9 cellular contexts compared by ENCODE assay signal in genomic region chr1:220733090-220733569, GRCh38. TPM values are rescaled to one million over a fixed set of nuclear protein-coding genes. Genes with fewer than 3 reads are reported as not detected.
DNase-seq lines count a peak whose midpoint lies in the region; ATAC-seq, FAIRE-seq and TF ChIP-seq lines count a peak whose summit lies in the region.
"Had no signal": no experiment of that assay in that cellular context is flagged by ENCODE, and none has a peak within 500 bp of the region (broad histone marks: within the 10 kb centered on the region; RNA-seq: fewer than 3 reads in every experiment).

No MANE protein-coding gene starts in this region.

- POLR2A ChIA-PET in CD8-positive, alpha-beta memory T cell (lab: Charles Lee) = interaction anchor here (0.6 kb wide), 1 partner anchor 596 kb away, joined by 9 read pairs; no protein-coding TSS in a partner anchor
- POLR2A ChIA-PET in endothelial cell of umbilical vein (lab: Charles Lee) = interaction anchor here (0.6 to 2.0 kb wide), 3 partner anchors 15 to 1008 kb away, joined by 3 to 9 read pairs (median 3); partner anchors contain the start of gene MTARC2

- peaks cover 10 to 18% (median 11%) of the 10 kb centered on the region in 3 donors for H3K4me1 Mint-ChIP-seq in CD8-positive, alpha-beta memory T cell

- no TSS peak for BruUV-seq in endothelial cell of umbilical vein (replicated peaks; lab: Mats Ljungman, UMichigan)

- H3K27me3 Mint-ChIP-seq in CD8-positive, alpha-beta memory T cell = no peaks in the 10 kb centered on the region

- peak overlapping the region; percentile 91 for H3K4me2 ChIP-seq in endothelial cell of umbilical vein (ENCODE audit: insufficient read depth, low read length)

- H3K36me3 ChIP-seq in CD8-positive, alpha-beta memory T cell (ENCODE audit: insufficient read depth, low read length) = no peaks in the 10 kb centered on the region
- H3K36me3 ChIP-seq in endothelial cell of umbilical vein (ENCODE audit: control insufficient read depth in 2 of 2, extremely low read depth in 1 of 2, insufficient read depth in 2 of 2, low read length in 2 of 2) (no peaks in the 10 kb centered on the region), mucosa of stomach (ENCODE audit: control insufficient read depth, insufficient read depth, low read length) (no peaks in the 10 kb centered on the region)

- H3K9ac ChIP-seq in endothelial cell of umbilical vein (replicated peaks; ENCODE audit: extremely low read depth, insufficient read depth, low read length) (peak overlapping the region; percentile 74), mucosa of stomach (ENCODE audit: low read length) (peak overlapping the region; percentile 40)

- DNase-seq in CD8-positive, alpha-beta memory T cell = peak; percentile 57 to 72 (median 65)
- DNase-seq in NOMO-1 (lab: John Stamatoyannopoulos, UW; ENCODE audit: unreplicated experiment in 2 of 2) (peak; percentile 73 to 80), endothelial cell of umbilical vein (ENCODE audit: low read depth, low spot score) (peak; percentile 92)
- peak; percentile 58 to 59 for DNase-seq in activated CD8-positive, alpha-beta memory T cell treated with anti-CD3 and anti-CD28 coated beads for 4 hours (ENCODE audit: low read depth in 2 of 2)
- peak; percentile 63 for DNase-seq in stimulated activated CD8-positive, alpha-beta memory T cell treated with anti-CD3 and anti-CD28 coated beads, Interleukin-4, amount 100 ng/mL, for 24 hours (ENCODE audit: low read depth)

- H2AFZ ChIP-seq in endothelial cell of umbilical vein (ENCODE audit: low read depth, low read length) = peak overlapping the region; percentile 88

- TF ChIP-seq CTCF in endothelial cell of umbilical vein (IDR thresholded peaks at IDR 0.05; ENCODE audit: extremely low read depth in 1 of 2, insufficient read depth in 1 of 2, low read depth in 1 of 2, low read length in 2 of 2) = peak; percentile 84 to 85

- H3K9me3 Mint-ChIP-seq in CD8-positive, alpha-beta memory T cell = no peaks in the 10 kb centered on the region

- no peaks in the 10 kb centered on the region for H3K27me3 ChIP-seq in CD8-positive, alpha-beta memory T cell (ENCODE audit: insufficient read depth, low read length, poor library complexity, severe bottlenecking)
- H3K27me3 ChIP-seq in endothelial cell of umbilical vein (ENCODE audit: control insufficient read depth in 2 of 2, insufficient read depth in 2 of 2, low read length in 2 of 2) = no peaks in the 10 kb centered on the region
- H3K27me3 ChIP-seq in mucosa of stomach (ENCODE audit: control insufficient read depth, insufficient read depth, low read length) = no peaks in the 10 kb centered on the region

- no peaks in the 10 kb centered on the region for H3K9me1 ChIP-seq in endothelial cell of umbilical vein (replicated peaks; ENCODE audit: control insufficient read depth, extremely low read depth, insufficient read depth, low read length)

- H3K4me1 ChIP-seq in CD8-positive, alpha-beta memory T cell (ENCODE audit: insufficient read depth, low read length) = no peaks in the 10 kb centered on the region
- H3K4me1 ChIP-seq in endothelial cell of umbilical vein (ENCODE audit: control insufficient read depth, extremely low read depth, insufficient read depth, low read length) = peaks cover 32% of the 10 kb centered on the region
- H3K4me1 ChIP-seq in mucosa of stomach (ENCODE audit: control insufficient read depth, insufficient read depth, low read length) = peaks cover 15% of the 10 kb centered on the region

- peak overlapping the region in 6 of 7 donors; percentile 42 to 84 (median 67) for H3K4me3 Mint-ChIP-seq in CD8-positive, alpha-beta memory T cell

- FAIRE-seq in endothelial cell of umbilical vein (lab: Jason Lieb, UNC) = peak; percentile 79
- FAIRE-seq: endometrium had no signal

- ATAC-seq in GM19467 (IDR thresholded peaks at IDR 0.05; ENCODE audit: unreplicated experiment) = peak; percentile 95
- peak; percentile 72 for ATAC-seq in HG03575 (IDR thresholded peaks at IDR 0.05; ENCODE audit: extremely low read depth, insufficient number of reproducible peaks, low FRiP score, unreplicated experiment)

- H3K9me3 ChIP-seq in CD8-positive, alpha-beta memory T cell (ENCODE audit: low read length) = no peaks in the 10 kb centered on the region
- H3K9me3 ChIP-seq in endothelial cell of umbilical vein (replicated peaks; ENCODE audit: control insufficient read depth, insufficient read depth, low read length) (no peaks in the 10 kb centered on the region), mucosa of stomach (ENCODE audit: control insufficient read depth, low read length) (no peaks in the 10 kb centered on the region)

- intact Hi-C loops in endothelial cell of umbilical vein (cut with micrococcal nuclease) = loop anchor here (1.0 to 5.0 kb wide), 10 partner anchors 15 to 1094 kb away; partner anchors contain the start of genes C1orf115, MARK1, MTARC2 and RAB3GAP2

- CTCF ChIA-PET in CD8-positive, alpha-beta memory T cell (lab: Charles Lee) = interaction anchor here (0.6 to 1.3 kb wide), 7 partner anchors 11 to 543 kb away, joined by 3 to 8 read pairs (median 4); no protein-coding TSS in a partner anchor
- CTCF ChIA-PET in endothelial cell of umbilical vein (lab: Charles Lee) = interaction anchor here (0.7 to 4.1 kb wide), 55 partner anchors 9 to 1009 kb away, joined by 3 to 83 read pairs (median 4); partner anchors contain the start of genes C1orf115, DUSP10, HLX and MTARC1

- H3K27ac Mint-ChIP-seq in CD8-positive, alpha-beta memory T cell = peak overlapping the region in 4 of 8 donors; percentile 31 to 85 (median 62)

- no peak overlapping the region for H3K27ac ChIP-seq in CD8-positive, alpha-beta memory T cell (ENCODE audit: low read depth, low read length)
- H3K27ac ChIP-seq in endothelial cell of umbilical vein (ENCODE audit: insufficient read depth, low read depth, low read length) = peak overlapping the region; percentile 96

- dilution Hi-C loops in endothelial cell of umbilical vein (cut with MboI; ENCODE audit: extremely low pct_ligation_motif_present, low sequenced_read_pairs) = no loop called here

- no peak for TF ChIP-seq POLR2A in endothelial cell of umbilical vein (IDR thresholded peaks at IDR 0.05; ENCODE audit: low read depth, low read length)

- H4K20me1 ChIP-seq in endothelial cell of umbilical vein (replicated peaks; ENCODE audit: control insufficient read depth, extremely low read depth, insufficient read depth, low read length) = no peaks in the 10 kb centered on the region

- H3K36me3 Mint-ChIP-seq in CD8-positive, alpha-beta memory T cell = no peaks in the 10 kb centered on the region

- H3K4me3 ChIP-seq in CD8-positive, alpha-beta memory T cell (ENCODE audit: low read length) = no peak overlapping the region
- H3K4me3 ChIP-seq in endothelial cell of umbilical vein (replicated peaks in 1 of 3; ENCODE audit: insufficient read depth in 1 of 3, low read depth in 1 of 3, low read length in 3 of 3) (peak overlapping the region in 1 of 3 experiments; percentile 47), mucosa of stomach (ENCODE audit: low read length) (peak overlapping the region; percentile 62)

- no peaks in the 10 kb centered on the region for H3K79me2 ChIP-seq in endothelial cell of umbilical vein (ENCODE audit: control insufficient read depth, insufficient read depth, low read length)

TF ChIP-seq in endothelial cell of umbilical vein, 7 proteins besides CTCF, POLR2A, EP300 and RAD21 (continues in another document):
- TF ChIP-seq MYC (IDR thresholded peaks at IDR 0.05; ENCODE audit: low read depth, low read length) (no peak), EZH2 (IDR thresholded peaks at IDR 0.05; ENCODE audit: borderline replicate concordance, low read depth, low read length, severe bottlenecking) (no peak), FOS (IDR thresholded peaks at IDR 0.05; ENCODE audit: borderline replicate concordance, insufficient read depth, low read length) (peak; percentile 68), GATA2 (IDR thresholded peaks at IDR 0.05; ENCODE audit: insufficient read depth, insufficient read length, low read depth, low read length) (peak; percentile 40), MAX (IDR thresholded peaks at IDR 0.05; ENCODE audit: insufficient read depth, insufficient read length) (no peak)

RNA-seq across cellular contexts. Expression of gene MTARC2, which starts 15.0 kb away (rescaled TPM):
- total RNA-seq in CD8-positive, alpha-beta memory T cell = not detected
- polyA plus RNA-seq in CD8-positive, alpha-beta memory T cell = not detected
- total RNA-seq in endothelial cell of umbilical vein = 12.0 and 14.1 TPM in 2 replicates
- 9.8 and 10.7 TPM in 2 replicates for polyA plus RNA-seq in endothelial cell of umbilical vein
- 6.0 and 8.0 TPM in 2 replicates for polyA plus RNA-seq in endothelial cell of umbilical vein (2011; cell fraction: cytosol; rRNA removed)
- polyA plus RNA-seq in endothelial cell of umbilical vein (2011; cell fraction: nucleus; rRNA removed) = 32.7 and 34.7 TPM in 2 replicates
- polyA plus RNA-seq in endothelial cell of umbilical vein (2012) = 16.7 and 17.9 TPM in 2 replicates
- 6.1 and 6.2 TPM in 2 replicates for polyA minus RNA-seq in endothelial cell of umbilical vein
- 13.0 TPM for polyA minus RNA-seq in endothelial cell of umbilical vein (2011; cell fraction: cytosol; rRNA and poly(A)+ RNA removed)
- polyA minus RNA-seq in endothelial cell of umbilical vein (2011; cell fraction: nucleus; rRNA and poly(A)+ RNA removed) = 10.7 and 13.3 TPM in 2 replicates

RNA-seq across cellular contexts. Expression of gene C1orf115, which starts 43.0 kb away (rescaled TPM):
- total RNA-seq in CD8-positive, alpha-beta memory T cell = under 1 TPM; 0.16 to 0.18 TPM
- polyA plus RNA-seq in CD8-positive, alpha-beta memory T cell = 1.4 TPM
- 15.8 and 16.4 TPM in 2 replicates for total RNA-seq in endothelial cell of umbilical vein
- polyA plus RNA-seq in endothelial cell of umbilical vein = 10.6 and 11.1 TPM in 2 replicates
- 17.3 and 18.9 TPM in 2 replicates for polyA plus RNA-seq in endothelial cell of umbilical vein (2011; cell fraction: cytosol; rRNA removed)
- 8.7 and 8.9 TPM in 2 replicates for polyA plus RNA-seq in endothelial cell of umbilical vein (2011; cell fraction: nucleus; rRNA removed)
- polyA plus RNA-seq in endothelial cell of umbilical vein (2012) = 40.3 and 42.2 TPM in 2 replicates
- 13.5 and 15.0 TPM in 2 replicates for polyA minus RNA-seq in endothelial cell of umbilical vein
- polyA minus RNA-seq in endothelial cell of umbilical vein (2011; cell fraction: cytosol; rRNA and poly(A)+ RNA removed) = not detected
- polyA minus RNA-seq in endothelial cell of umbilical vein (2011; cell fraction: nucleus; rRNA and poly(A)+ RNA removed) = 3.1 and 3.6 TPM in 2 replicates

RNA-seq across cellular contexts. Expression of gene MTARC1, which starts 53.6 kb away (rescaled TPM):
- not detected for total RNA-seq in CD8-positive, alpha-beta memory T cell
- polyA plus RNA-seq in CD8-positive, alpha-beta memory T cell = not detected
- total RNA-seq in endothelial cell of umbilical vein = 3.5 and 4.8 TPM in 2 replicates
- 0.43 and 0.62 TPM in 2 replicates for polyA plus RNA-seq in endothelial cell of umbilical vein
- 1.1 TPM in 2 replicates for polyA plus RNA-seq in endothelial cell of umbilical vein (2011; cell fraction: cytosol; rRNA removed)
- polyA plus RNA-seq in endothelial cell of umbilical vein (2011; cell fraction: nucleus; rRNA removed) = 1.2 and 1.6 TPM in 2 replicates
- 1.1 and 1.2 TPM in 2 replicates for polyA plus RNA-seq in endothelial cell of umbilical vein (2012)
- 0.80 and 2.6 TPM in 2 replicates for polyA minus RNA-seq in endothelial cell of umbilical vein
- polyA minus RNA-seq in endothelial cell of umbilical vein (2011; cell fraction: cytosol; rRNA and poly(A)+ RNA removed) = 86.1 TPM
- polyA minus RNA-seq in endothelial cell of umbilical vein (2011; cell fraction: nucleus; rRNA and poly(A)+ RNA removed) = 1.1 and 1.4 TPM in 2 replicates

Comparison
In these comparisons a context has a peak if more than half of its experiments do, and no peak if none do; other contexts are left out.
1. RNA of gene MTARC2, which starts 15.0 kb away (total RNA-seq): 12.0 to 14.1 TPM in endothelial cell of umbilical vein; not detected in CD8-positive, alpha-beta memory T cell; every median in the first group is over 10 times any median in the second.
2. RNA of gene C1orf115, which starts 43.0 kb away (total RNA-seq): 15.8 to 16.4 TPM in endothelial cell of umbilical vein; 0.16 to 0.18 TPM in CD8-positive, alpha-beta memory T cell; every median in the first group is over 10 times any median in the second.
3. Peak in every context shown above with its lines, with median percentiles within 50 percentile points of each other: DNase-seq.